ENCODE assay signal across 3 cellular contexts in the genomic region with DNA sequence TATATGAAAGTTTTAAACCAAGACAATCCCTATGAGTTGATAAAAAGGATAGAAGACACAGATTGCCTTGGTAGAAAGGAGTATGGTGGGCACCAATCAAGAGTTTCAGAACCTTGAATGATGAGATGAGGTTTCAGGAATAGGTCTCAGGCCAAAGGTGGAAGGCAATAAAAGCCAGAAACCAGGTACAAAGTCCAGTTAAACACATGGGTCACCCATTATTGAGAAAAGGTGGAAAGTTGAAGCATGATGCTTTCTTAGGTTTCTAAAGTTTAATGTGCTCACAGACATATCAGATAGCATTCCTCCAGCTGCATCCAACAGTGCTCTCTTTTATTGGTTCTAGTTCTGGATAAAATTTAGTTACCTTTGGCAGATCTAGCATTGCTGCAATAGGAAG.
TF ChIP-seq lines count a peak whose summit lies in the region.

No MANE protein-coding gene starts in this region.

TF ChIP-seq in liver, 16 proteins besides CTCF, POLR2A, EP300 and RAD21:
- TF ChIP-seq, protein P1, sequence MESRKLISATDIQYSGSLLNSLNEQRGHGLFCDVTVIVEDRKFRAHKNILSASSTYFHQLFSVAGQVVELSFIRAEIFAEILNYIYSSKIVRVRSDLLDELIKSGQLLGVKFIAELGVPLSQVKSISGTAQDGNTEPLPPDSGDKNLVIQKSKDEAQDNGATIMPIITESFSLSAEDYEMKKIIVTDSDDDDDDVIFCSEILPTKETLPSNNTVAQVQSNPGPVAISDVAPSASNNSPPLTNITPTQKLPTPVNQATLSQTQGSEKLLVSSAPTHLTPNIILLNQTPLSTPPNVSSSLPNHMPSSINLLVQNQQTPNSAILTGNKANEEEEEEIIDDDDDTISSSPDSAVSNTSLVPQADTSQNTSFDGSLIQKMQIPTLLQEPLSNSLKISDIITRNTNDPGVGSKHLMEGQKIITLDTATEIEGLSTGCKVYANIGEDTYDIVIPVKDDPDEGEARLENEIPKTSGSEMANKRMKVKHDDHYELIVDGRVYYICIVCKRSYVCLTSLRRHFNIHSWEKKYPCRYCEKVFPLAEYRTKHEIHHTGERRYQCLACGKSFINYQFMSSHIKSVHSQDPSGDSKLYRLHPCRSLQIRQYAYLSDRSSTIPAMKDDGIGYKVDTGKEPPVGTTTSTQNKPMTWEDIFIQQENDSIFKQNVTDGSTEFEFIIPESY (IDR thresholded peaks at IDR 0.05), result no peak
- TF ChIP-seq HNF4A (conservative IDR thresholded peaks at IDR 0.05) (peak; percentile 61 to 71), RXRA (IDR thresholded peaks at IDR 0.05) (peak; percentile 16 to 37)
TF ChIP-seq in liver: peak in this region for 2.

TF ChIP-seq in HepG2, 621 proteins besides CTCF, POLR2A, EP300 and RAD21 (continues in another document):
- TF ChIP-seq TAF15 (IDR thresholded peaks at IDR 0.05; ENCODE audit: low read depth, low read length, poor library complexity, severe bottlenecking) (no peak), ZNF792 (CRISPR knock-in tag; IDR thresholded peaks at IDR 0.05) (no peak), ZNF333 (CRISPR knock-in tag; IDR thresholded peaks at IDR 0.05; ENCODE audit: borderline replicate concordance) (no peak)
- TF ChIP-seq, protein P2, sequence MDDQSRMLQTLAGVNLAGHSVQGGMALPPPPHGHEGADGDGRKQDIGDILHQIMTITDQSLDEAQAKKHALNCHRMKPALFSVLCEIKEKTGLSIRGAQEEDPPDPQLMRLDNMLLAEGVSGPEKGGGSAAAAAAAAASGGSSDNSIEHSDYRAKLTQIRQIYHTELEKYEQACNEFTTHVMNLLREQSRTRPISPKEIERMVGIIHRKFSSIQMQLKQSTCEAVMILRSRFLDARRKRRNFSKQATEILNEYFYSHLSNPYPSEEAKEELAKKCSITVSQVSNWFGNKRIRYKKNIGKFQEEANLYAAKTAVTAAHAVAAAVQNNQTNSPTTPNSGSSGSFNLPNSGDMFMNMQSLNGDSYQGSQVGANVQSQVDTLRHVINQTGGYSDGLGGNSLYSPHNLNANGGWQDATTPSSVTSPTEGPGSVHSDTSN (CRISPR knock-in tag; IDR thresholded peaks at IDR 0.05; ENCODE audit: borderline replicate concordance), result no peak
- TF ChIP-seq, protein P3, sequence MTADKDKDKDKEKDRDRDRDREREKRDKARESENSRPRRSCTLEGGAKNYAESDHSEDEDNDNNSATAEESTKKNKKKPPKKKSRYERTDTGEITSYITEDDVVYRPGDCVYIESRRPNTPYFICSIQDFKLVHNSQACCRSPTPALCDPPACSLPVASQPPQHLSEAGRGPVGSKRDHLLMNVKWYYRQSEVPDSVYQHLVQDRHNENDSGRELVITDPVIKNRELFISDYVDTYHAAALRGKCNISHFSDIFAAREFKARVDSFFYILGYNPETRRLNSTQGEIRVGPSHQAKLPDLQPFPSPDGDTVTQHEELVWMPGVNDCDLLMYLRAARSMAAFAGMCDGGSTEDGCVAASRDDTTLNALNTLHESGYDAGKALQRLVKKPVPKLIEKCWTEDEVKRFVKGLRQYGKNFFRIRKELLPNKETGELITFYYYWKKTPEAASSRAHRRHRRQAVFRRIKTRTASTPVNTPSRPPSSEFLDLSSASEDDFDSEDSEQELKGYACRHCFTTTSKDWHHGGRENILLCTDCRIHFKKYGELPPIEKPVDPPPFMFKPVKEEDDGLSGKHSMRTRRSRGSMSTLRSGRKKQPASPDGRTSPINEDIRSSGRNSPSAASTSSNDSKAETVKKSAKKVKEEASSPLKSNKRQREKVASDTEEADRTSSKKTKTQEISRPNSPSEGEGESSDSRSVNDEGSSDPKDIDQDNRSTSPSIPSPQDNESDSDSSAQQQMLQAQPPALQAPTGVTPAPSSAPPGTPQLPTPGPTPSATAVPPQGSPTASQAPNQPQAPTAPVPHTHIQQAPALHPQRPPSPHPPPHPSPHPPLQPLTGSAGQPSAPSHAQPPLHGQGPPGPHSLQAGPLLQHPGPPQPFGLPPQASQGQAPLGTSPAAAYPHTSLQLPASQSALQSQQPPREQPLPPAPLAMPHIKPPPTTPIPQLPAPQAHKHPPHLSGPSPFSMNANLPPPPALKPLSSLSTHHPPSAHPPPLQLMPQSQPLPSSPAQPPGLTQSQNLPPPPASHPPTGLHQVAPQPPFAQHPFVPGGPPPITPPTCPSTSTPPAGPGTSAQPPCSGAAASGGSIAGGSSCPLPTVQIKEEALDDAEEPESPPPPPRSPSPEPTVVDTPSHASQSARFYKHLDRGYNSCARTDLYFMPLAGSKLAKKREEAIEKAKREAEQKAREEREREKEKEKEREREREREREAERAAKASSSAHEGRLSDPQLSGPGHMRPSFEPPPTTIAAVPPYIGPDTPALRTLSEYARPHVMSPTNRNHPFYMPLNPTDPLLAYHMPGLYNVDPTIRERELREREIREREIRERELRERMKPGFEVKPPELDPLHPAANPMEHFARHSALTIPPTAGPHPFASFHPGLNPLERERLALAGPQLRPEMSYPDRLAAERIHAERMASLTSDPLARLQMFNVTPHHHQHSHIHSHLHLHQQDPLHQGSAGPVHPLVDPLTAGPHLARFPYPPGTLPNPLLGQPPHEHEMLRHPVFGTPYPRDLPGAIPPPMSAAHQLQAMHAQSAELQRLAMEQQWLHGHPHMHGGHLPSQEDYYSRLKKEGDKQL (CRISPR knock-in tag; IDR thresholded peaks at IDR 0.05; ENCODE audit: low read depth), result no peak
- TF ChIP-seq, protein P4, sequence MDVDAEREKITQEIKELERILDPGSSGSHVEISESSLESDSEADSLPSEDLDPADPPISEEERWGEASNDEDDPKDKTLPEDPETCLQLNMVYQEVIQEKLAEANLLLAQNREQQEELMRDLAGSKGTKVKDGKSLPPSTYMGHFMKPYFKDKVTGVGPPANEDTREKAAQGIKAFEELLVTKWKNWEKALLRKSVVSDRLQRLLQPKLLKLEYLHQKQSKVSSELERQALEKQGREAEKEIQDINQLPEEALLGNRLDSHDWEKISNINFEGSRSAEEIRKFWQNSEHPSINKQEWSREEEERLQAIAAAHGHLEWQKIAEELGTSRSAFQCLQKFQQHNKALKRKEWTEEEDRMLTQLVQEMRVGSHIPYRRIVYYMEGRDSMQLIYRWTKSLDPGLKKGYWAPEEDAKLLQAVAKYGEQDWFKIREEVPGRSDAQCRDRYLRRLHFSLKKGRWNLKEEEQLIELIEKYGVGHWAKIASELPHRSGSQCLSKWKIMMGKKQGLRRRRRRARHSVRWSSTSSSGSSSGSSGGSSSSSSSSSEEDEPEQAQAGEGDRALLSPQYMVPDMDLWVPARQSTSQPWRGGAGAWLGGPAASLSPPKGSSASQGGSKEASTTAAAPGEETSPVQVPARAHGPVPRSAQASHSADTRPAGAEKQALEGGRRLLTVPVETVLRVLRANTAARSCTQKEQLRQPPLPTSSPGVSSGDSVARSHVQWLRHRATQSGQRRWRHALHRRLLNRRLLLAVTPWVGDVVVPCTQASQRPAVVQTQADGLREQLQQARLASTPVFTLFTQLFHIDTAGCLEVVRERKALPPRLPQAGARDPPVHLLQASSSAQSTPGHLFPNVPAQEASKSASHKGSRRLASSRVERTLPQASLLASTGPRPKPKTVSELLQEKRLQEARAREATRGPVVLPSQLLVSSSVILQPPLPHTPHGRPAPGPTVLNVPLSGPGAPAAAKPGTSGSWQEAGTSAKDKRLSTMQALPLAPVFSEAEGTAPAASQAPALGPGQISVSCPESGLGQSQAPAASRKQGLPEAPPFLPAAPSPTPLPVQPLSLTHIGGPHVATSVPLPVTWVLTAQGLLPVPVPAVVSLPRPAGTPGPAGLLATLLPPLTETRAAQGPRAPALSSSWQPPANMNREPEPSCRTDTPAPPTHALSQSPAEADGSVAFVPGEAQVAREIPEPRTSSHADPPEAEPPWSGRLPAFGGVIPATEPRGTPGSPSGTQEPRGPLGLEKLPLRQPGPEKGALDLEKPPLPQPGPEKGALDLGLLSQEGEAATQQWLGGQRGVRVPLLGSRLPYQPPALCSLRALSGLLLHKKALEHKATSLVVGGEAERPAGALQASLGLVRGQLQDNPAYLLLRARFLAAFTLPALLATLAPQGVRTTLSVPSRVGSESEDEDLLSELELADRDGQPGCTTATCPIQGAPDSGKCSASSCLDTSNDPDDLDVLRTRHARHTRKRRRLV (CRISPR knock-in tag; IDR thresholded peaks at IDR 0.05), result no peak
- TF ChIP-seq, protein P5, sequence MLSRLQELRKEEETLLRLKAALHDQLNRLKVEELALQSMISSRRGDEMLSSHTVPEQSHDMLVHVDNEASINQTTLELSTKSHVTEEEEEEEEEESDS (CRISPR knock-in tag; IDR thresholded peaks at IDR 0.05; ENCODE audit: borderline replicate concordance), result no peak

TF ChIP-seq in IMR-90, 13 proteins besides CTCF, POLR2A, EP300 and RAD21:
- TF ChIP-seq NFE2L2 (IDR thresholded peaks at IDR 0.05; ENCODE audit: low read depth, low read length) (no peak), RFX5 (IDR thresholded peaks at IDR 0.05; ENCODE audit: low read depth, low read length) (no peak), BHLHE40 (IDR thresholded peaks at IDR 0.05; ENCODE audit: low read depth, low read length) (no peak), MAFK (IDR thresholded peaks at IDR 0.05; ENCODE audit: low read depth, low read length) (no peak), FOS (IDR thresholded peaks at IDR 0.05; ENCODE audit: low read depth, low read length) (no peak)
